Comparison of ENCODE assay signal across 13 cellular contexts in genomic region chr17:8698142-8699050, GRCh38. TPM values are rescaled to one million over a fixed set of nuclear protein-coding genes. Genes with fewer than 3 reads are reported as not detected.
DNase-seq lines count a peak whose midpoint lies in the region; ATAC-seq and TF ChIP-seq lines count a peak whose summit lies in the region.
"Had no signal": no experiment of that assay in that cellular context is flagged by ENCODE, and none has a peak within 500 bp of the region (broad histone marks: within the 10 kb centered on the region; RNA-seq: fewer than 3 reads in every experiment).

No MANE protein-coding gene starts in this region.

- 37% methylated on average over 29 of the region's 29 CpGs for WGBS in suprapubic skin

- ATAC-seq in left lobe of liver (peak; percentile 52), GM19351 (IDR thresholded peaks at IDR 0.05; ENCODE audit: unreplicated experiment) (no peak), GM19324 (IDR thresholded peaks at IDR 0.05; ENCODE audit: low FRiP score, unreplicated experiment) (no peak)

- peak overlapping the region; percentile 20 for H3K4me3 ChIP-seq in suprapubic skin

- no peak overlapping the region for H3K27ac ChIP-seq in suprapubic skin
- no peak overlapping the region for H3K27ac ChIP-seq in RWPE1
- H3K27ac ChIP-seq: 22Rv1, epithelial cell of prostate had no signal

- no peaks in the 10 kb centered on the region for H3K9me3 ChIP-seq in suprapubic skin

- DNase-seq in DMS 273 (lab: John Stamatoyannopoulos, UW; ENCODE audit: unreplicated experiment) (peak; percentile 52), DMS 273 treated with DMSO at 0.1 percent for 48 hours (lab: John Stamatoyannopoulos, UW) (no peak), cerebellar cortex (ENCODE audit: low spot score) (peak; percentile 58), left lobe of liver (ENCODE audit: low spot score) (no peak), suprapubic skin (ENCODE audit: low spot score in 2 of 2) (no peak), RWPE1 (ENCODE audit: low spot score) (no peak)
- DNase-seq: activated CD4-positive, CD25-positive, alpha-beta regulatory T cell; KG1; stimulated activated CD4-positive, alpha-beta T cell treated with anti-CD3 and anti-CD28 coated beads, Interleukin-4, amount 100 ng/mL, for 24 hours had no signal

- TF ChIP-seq CTCF in suprapubic skin (IDR thresholded peaks at IDR 0.05) (no peak), RWPE1 (conservative IDR thresholded peaks at IDR 0.05; ENCODE audit: low read depth) (no peak)

- peaks cover 12% of the 10 kb centered on the region for H3K4me1 ChIP-seq in suprapubic skin

- no peak for TF ChIP-seq POLR2A in suprapubic skin (IDR thresholded peaks at IDR 0.05)

- H3K27me3 ChIP-seq in suprapubic skin = no peaks in the 10 kb centered on the region

- TF ChIP-seq EP300 in suprapubic skin (IDR thresholded peaks at IDR 0.05) = no peak

- CTCF ChIA-PET in RWPE1 (lab: Yijun Ruan, JAX) = interaction anchor here (0.6 to 0.7 kb wide), 3 partner anchors 9 to 52 kb away, joined by 3 to 4 read pairs (median 3); no protein-coding TSS in a partner anchor

- H3K36me3 ChIP-seq in suprapubic skin = no peaks in the 10 kb centered on the region

- POLR2A ChIA-PET in RWPE1 (lab: Yijun Ruan, JAX; ENCODE audit: low non-redundant PET) = interaction anchor here (0.6 kb wide), 2 partner anchors 41 to 416 kb away, joined by 3 to 7 read pairs; no protein-coding TSS in a partner anchor

RNA-seq across cellular contexts. Expression of gene CCDC42, which starts 46.2 kb away (rescaled TPM):
- total RNA-seq in left lobe of liver = not detected
- not detected for total RNA-seq in suprapubic skin

RNA-seq across cellular contexts. Expression of gene SPDYE4, which starts 60.0 kb away (rescaled TPM):
- total RNA-seq in left lobe of liver = not detected
- total RNA-seq in suprapubic skin = not detected

Comparison
In these comparisons a context has a peak if more than half of its experiments do, and no peak if none do; other contexts are left out.
1. DNase-seq: peak in DMS 273 (single experiment) and cerebellar cortex (single experiment); none in DMS 273 treated with DMSO at 0.1 percent for 48 hours (single experiment), left lobe of liver (single experiment), suprapubic skin (0 of 2) and RWPE1 (single experiment).